17 cellular contexts compared by ENCODE assay signal in the genomic region with DNA sequence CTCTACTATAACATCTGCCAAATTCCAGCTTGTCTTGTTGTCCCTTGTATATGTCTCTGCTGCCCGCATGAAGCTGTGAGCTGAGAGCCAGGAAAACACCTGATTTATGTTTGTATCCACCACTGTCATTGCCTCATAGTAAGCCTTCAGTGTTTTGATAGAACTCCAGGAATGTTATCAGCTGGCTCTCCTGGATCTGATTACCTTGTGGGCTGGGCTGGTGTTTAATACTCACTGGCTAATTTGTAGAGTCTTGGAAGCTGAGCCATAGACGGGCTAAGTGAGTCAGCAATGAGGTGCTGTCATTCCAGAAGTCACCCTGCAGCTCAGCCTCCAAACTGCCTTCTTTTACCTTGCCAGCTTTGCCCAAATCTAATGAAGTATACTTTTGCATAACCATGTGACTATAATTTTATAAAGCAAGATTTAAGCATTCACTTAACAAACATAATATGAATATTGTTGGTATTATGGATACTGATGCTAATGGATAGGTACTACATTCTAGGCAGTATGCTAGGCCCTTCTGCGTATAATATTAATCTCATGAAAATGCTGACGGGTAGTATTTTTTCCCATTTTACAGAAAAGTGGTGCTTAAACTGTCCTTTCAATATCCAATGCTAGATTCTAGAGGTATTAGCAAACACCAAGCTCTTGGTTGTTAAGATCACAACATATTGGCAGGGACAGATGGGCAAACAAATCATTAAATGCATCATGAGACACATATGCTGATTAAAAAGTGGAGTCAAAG.
DNase-seq lines count a peak whose midpoint lies in the region; ATAC-seq, FAIRE-seq and TF ChIP-seq lines count a peak whose summit lies in the region.
"Had no signal": no experiment of that assay in that cellular context is flagged by ENCODE, and none has a peak within 500 bp of the region (broad histone marks: within the 10 kb centered on the region; RNA-seq: fewer than 3 reads in every experiment).

No MANE protein-coding gene starts in this region.

- H3K27ac ChIP-seq in RWPE2 (ENCODE audit: poor library complexity, severe bottlenecking) (no peak overlapping the region), upper lobe of right lung (no peak overlapping the region)

- no peak for DNase-seq in HTR-8/SVneo (ENCODE audit: insufficient read length, low spot score)
- no peak for DNase-seq in RWPE2 (ENCODE audit: low spot score)
- peak; percentile 65 for DNase-seq in kidney glomerular epithelial cell (lab: John Stamatoyannopoulos, UW)
- no peak for DNase-seq in upper lobe of right lung
- DNase-seq in germinal center (ENCODE audit: low spot score), result no peak
- no peak for DNase-seq in HuH-7.5 (ENCODE audit: low spot score)
- DNase-seq: amniotic stem cell; CD4-positive, alpha-beta memory T cell; foreskin melanocyte; HFFc6; KG1; left cardiac atrium; natural killer cell; NCI-H2029; SW 1271 had no signal

- H3K36me3 ChIP-seq in RWPE2 (ENCODE audit: low read depth), result no peaks in the 10 kb centered on the region
- no peaks in the 10 kb centered on the region for H3K36me3 ChIP-seq in upper lobe of right lung

- FAIRE-seq in HTR-8/SVneo (lab: Jason Lieb, UNC), result peak; percentile 4

- H3K27me3 ChIP-seq in RWPE2 (ENCODE audit: insufficient read depth, poor library complexity, severe bottlenecking) (no peaks in the 10 kb centered on the region), upper lobe of right lung (no peaks in the 10 kb centered on the region)

- intact Hi-C loops in upper lobe of right lung (cut with DNase I), result no loop called here

- ATAC-seq in RWPE2 (ENCODE audit: low read depth) (peak; percentile 93), upper lobe of right lung (peak; percentile 73), GM19324 (IDR thresholded peaks at IDR 0.05; ENCODE audit: low FRiP score, unreplicated experiment) (no peak)
- ATAC-seq: activated CD4-positive, CD25-positive, alpha-beta regulatory T cell treated with anti-CD3 and anti-CD28 coated beads, Interleukin-2, amount 50 U/mL, for 24 hours; natural killer cell had no signal

- H3K9me3 ChIP-seq in RWPE2 (ENCODE audit: severe bottlenecking), result no peaks in the 10 kb centered on the region
- H3K9me3 ChIP-seq in upper lobe of right lung, result no peaks in the 10 kb centered on the region

- TF ChIP-seq CTCF in RWPE2 (IDR thresholded peaks at IDR 0.05; ENCODE audit: poor library complexity, severe bottlenecking) (no peak), upper lobe of right lung (IDR thresholded peaks at IDR 0.05) (no peak)

- H3K4me1 ChIP-seq in RWPE2 (ENCODE audit: insufficient read depth, poor library complexity, severe bottlenecking) (no peaks in the 10 kb centered on the region), upper lobe of right lung (peaks cover 7% of the 10 kb centered on the region)

- no peak overlapping the region for H3K4me3 ChIP-seq in RWPE2 (ENCODE audit: severe bottlenecking)
- H3K4me3 ChIP-seq in upper lobe of right lung, result no peak overlapping the region
